In the genomic region with DNA sequence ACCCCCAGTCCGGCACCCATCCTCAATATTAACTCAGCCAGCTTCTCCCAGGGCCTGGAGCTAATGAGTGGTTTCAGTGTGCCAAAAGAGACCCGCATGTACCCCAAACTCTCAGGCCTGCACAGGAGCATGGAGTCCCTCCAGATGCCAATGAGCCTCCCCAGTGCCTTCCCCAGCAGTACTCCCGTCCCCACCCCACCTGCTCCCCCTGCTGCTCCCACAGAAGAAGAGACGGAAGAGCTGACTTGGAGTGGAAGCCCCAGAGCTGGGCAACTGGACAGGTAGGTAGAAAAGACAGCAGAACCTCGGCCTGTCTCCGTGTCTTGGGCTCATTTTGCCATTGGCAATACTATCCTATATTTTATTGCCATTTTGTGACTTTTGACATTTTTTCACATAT, we compare ENCODE assay signal across 2 cellular contexts.
TF ChIP-seq lines count a peak whose summit lies in the region.

No MANE protein-coding gene starts in this region.

TF ChIP-seq in SK-N-SH treated with all-trans-retinoic acid at 6 μM for 48 hours, 23 proteins besides CTCF, POLR2A, EP300 and RAD21 (continued from another document):
- TF ChIP-seq ZC3H10 (CRISPR knock-in tag; IDR thresholded peaks at IDR 0.05), result no peak
TF ChIP-seq in SK-N-SH treated with all-trans-retinoic acid at 6 μM for 48 hours: peak in this region for 0.

TF ChIP-seq in SK-N-SH, 30 proteins besides CTCF, POLR2A, EP300 and RAD21 (continued from another document):
- TF ChIP-seq FOXJ3 (CRISPR knock-in tag; IDR thresholded peaks at IDR 0.05), result no peak
